Comparison of ENCODE assay signal across 16 cellular contexts in the genomic region with DNA sequence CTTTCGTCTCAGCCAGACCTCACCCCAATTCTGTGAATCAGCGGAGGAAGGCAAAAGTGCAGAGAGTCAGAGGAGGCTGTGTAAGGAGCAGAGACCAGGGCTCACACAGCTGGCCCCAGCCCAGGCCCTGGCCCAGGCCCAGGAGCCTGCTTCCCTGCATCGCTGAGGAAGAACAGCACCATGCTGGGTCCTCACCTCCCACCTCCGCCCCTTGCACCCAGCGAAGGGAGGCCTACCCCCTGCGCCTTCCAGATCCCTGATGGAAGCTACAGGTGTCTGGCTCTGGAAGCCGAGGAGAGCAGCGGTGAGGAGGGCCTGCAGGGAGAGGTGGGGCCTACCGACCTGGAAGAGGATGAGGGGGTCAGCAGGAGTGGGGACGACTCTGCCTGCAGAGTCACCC. TPM values are rescaled to one million over a fixed set of nuclear protein-coding genes. Genes with fewer than 3 reads are reported as not detected.
A peak's percentile ranks its signal among the peaks of the same experiment; 100 is the strongest.
DNase-seq lines count a peak whose midpoint lies in the region; ATAC-seq and TF ChIP-seq lines count a peak whose summit lies in the region.
"Had no signal": no experiment of that assay in that cellular context is flagged by ENCODE, and none has a peak within 500 bp of the region (broad histone marks: within the 10 kb centered on the region; RNA-seq: fewer than 3 reads in every experiment).

No MANE protein-coding gene starts in this region.

- TF ChIP-seq POLR2A in heart left ventricle (IDR thresholded peaks at IDR 0.05), result no peak

- H3K9me3 ChIP-seq in ascending aorta, result no peaks in the 10 kb centered on the region
- H3K9me3 ChIP-seq in heart left ventricle, result no peaks in the 10 kb centered on the region
- no peaks in the 10 kb centered on the region for H3K9me3 ChIP-seq in muscle layer of duodenum (ENCODE audit: control insufficient read depth in 1 of 2, low read length in 2 of 2)
- no peaks in the 10 kb centered on the region for H3K9me3 ChIP-seq in thoracic aorta
- no peaks in the 10 kb centered on the region for H3K9me3 ChIP-seq in MG63

- intact Hi-C loops in ascending aorta (cut with DNase I), result no loop called here
- intact Hi-C loops in heart left ventricle (cut with DNase I), result no loop called here

- peaks cover 36 to 77% of the 10 kb centered on the region in 2 donors for H3K4me1 ChIP-seq in ascending aorta
- H3K4me1 ChIP-seq in heart left ventricle, result peaks cover 31 to 98% (median 91%) of the 10 kb centered on the region in 12 donors
- peaks cover 48 to 61% of the 10 kb centered on the region in 2 donors for H3K4me1 ChIP-seq in muscle layer of duodenum (ENCODE audit: control insufficient read depth in 1 of 2, insufficient read depth in 2 of 2, low read length in 2 of 2)
- peaks cover 58 to 91% of the 10 kb centered on the region in 2 donors for H3K4me1 ChIP-seq in thoracic aorta (ENCODE audit: control insufficient read depth in 1 of 2, low read depth in 2 of 2)

- peak overlapping the region; percentile 96 to 99 for H3K27ac ChIP-seq in ascending aorta
- peak overlapping the region; percentile 80 to 100 (median 94) for H3K27ac ChIP-seq in heart left ventricle
- peak overlapping the region; percentile 34 for H3K27ac ChIP-seq in muscle layer of duodenum (ENCODE audit: low read length)
- H3K27ac ChIP-seq in thoracic aorta, result peak overlapping the region; percentile 96 to 99

- H3K27me3 ChIP-seq in ascending aorta, result no peaks in the 10 kb centered on the region
- no peaks in the 10 kb centered on the region for H3K27me3 ChIP-seq in heart left ventricle
- no peaks in the 10 kb centered on the region for H3K27me3 ChIP-seq in muscle layer of duodenum (ENCODE audit: low read depth, low read length)
- H3K27me3 ChIP-seq in thoracic aorta (replicated peaks; ENCODE audit: insufficient read depth), result no peaks in the 10 kb centered on the region
- no peaks in the 10 kb centered on the region for H3K27me3 ChIP-seq in MG63

- ATAC-seq in heart left ventricle (peak in 3 of 4 donors; percentile 6 to 27 (median 9)), thoracic aorta (ENCODE audit: insufficient number of reproducible peaks, low FRiP score, low read depth) (no peak), HG03097 (IDR thresholded peaks at IDR 0.05; ENCODE audit: low FRiP score, unreplicated experiment) (no peak), HG03378 (IDR thresholded peaks at IDR 0.05; ENCODE audit: unreplicated experiment) (no peak)

- no peaks in the 10 kb centered on the region for H3K36me3 ChIP-seq in ascending aorta
- no peaks in the 10 kb centered on the region for H3K36me3 ChIP-seq in heart left ventricle
- no peaks in the 10 kb centered on the region for H3K36me3 ChIP-seq in muscle layer of duodenum (ENCODE audit: control insufficient read depth in 1 of 2, insufficient read depth in 2 of 2, low read length in 2 of 2)
- no peaks in the 10 kb centered on the region for H3K36me3 ChIP-seq in thoracic aorta
- no peaks in the 10 kb centered on the region for H3K36me3 ChIP-seq in MG63

- no peak for TF ChIP-seq CTCF in ascending aorta (IDR thresholded peaks at IDR 0.05)
- no peak for TF ChIP-seq CTCF in heart left ventricle (IDR thresholded peaks at IDR 0.05)
- no peak for TF ChIP-seq CTCF in thoracic aorta (IDR thresholded peaks at IDR 0.05)

- DNase-seq in ascending aorta (ENCODE audit: low spot score in 2 of 2) (no peak), heart left ventricle (peak in 4 of 5 donors; percentile 49 to 79 (median 71)), thoracic aorta (ENCODE audit: low spot score) (no peak), HK-2 (ENCODE audit: unreplicated experiment) (no peak), MG63 (no peak)
- DNase-seq: activated T-cell treated with anti-CD3 and anti-CD28 coated beads, Interleukin-2, amount 50 U/mL, for 24 hours; effector CD8-positive, alpha-beta T cell; GOT3; NCI-H187 treated with DMSO at 0.1 percent for 48 hours had no signal

- WGBS in heart left ventricle, 4 donors, result 19 to 33% (median 31%) methylated on average over 5 to 10 of the region's 10 CpGs

- H3K4me3 ChIP-seq in ascending aorta, result peak overlapping the region in 1 of 2 donors; percentile 1
- no peak overlapping the region for H3K4me3 ChIP-seq in heart left ventricle
- no peak overlapping the region for H3K4me3 ChIP-seq in muscle layer of duodenum (ENCODE audit: low read depth in 1 of 2, low read length in 2 of 2)
- no peak overlapping the region for H3K4me3 ChIP-seq in thoracic aorta
- H3K4me3 ChIP-seq in MG63, result no peak overlapping the region

RNA-seq across cellular contexts. Expression of gene SYNPO, which starts 22.3 kb away (rescaled TPM):
- total RNA-seq in ascending aorta (128 TPM), heart left ventricle (100 to 1,000 TPM; 444 to 782 (median 590) TPM), thoracic aorta (100 to 1,000 TPM; 191 to 226 TPM)
- 100 to 1,000 TPM; 304 to 791 TPM for polyA plus RNA-seq in heart left ventricle
- total RNA-seq in MG63 (2014; rRNA removed; shearing (Covaris generic); ENCODE audit: low replicate concordance), result 1.2 and 4.6 TPM in 2 replicates
- total RNA-seq: SK-MEL-5 had no signal

RNA-seq across cellular contexts. Expression of gene MYOZ3, which starts 42.9 kb away (rescaled TPM):
- 1.1 TPM for total RNA-seq in ascending aorta
- 10 to 100 TPM in 1 of 9 donors, 1 to 10 TPM in 8; 1.8 to 10.2 (median 5.1) TPM for total RNA-seq in heart left ventricle
- 1 to 10 TPM; 1.2 to 4.6 TPM for polyA plus RNA-seq in heart left ventricle
- total RNA-seq in thoracic aorta, result 1 to 10 TPM in 1 of 2 donors, under 1 TPM in 1; 0.81 to 2.8 TPM
- total RNA-seq in MG63 (2014; rRNA removed; shearing (Covaris generic); ENCODE audit: low replicate concordance), result 0.03 TPM in 1 of 2 replicates, not detected in the other
- total RNA-seq: HT1080; mammary epithelial cell; natural killer cell treated with Interleukin-12 subunit alpha and Interleukin-12 subunit beta and Interleukin-15 and Interleukin-18, amount 100 ng/mL, for 72 hours; SK-MEL-5 had no signal
- polyA plus RNA-seq: mammary epithelial cell had no signal

Comparison
In these comparisons a context has a peak if more than half of its experiments do, and no peak if none do; other contexts are left out.
1. DNase-seq: peak in heart left ventricle (4 of 5); none in ascending aorta (0 of 2), thoracic aorta (single experiment), HK-2 (single experiment) and MG63 (single experiment).
2. H3K27ac ChIP-seq: peak in every context shown above with its lines; median percentile 98 in ascending aorta; 98 in thoracic aorta; 94 in heart left ventricle; 34 in muscle layer of duodenum.
3. ATAC-seq: peak in heart left ventricle (3 of 4); none in thoracic aorta (single experiment), HG03097 (single experiment) and HG03378 (single experiment).
4. RNA of gene SYNPO, which starts 22.3 kb away (total RNA-seq): 444 to 782 TPM in heart left ventricle, 191 to 226 TPM in thoracic aorta and 128 TPM in ascending aorta (single experiment); 1.2 to 4.6 TPM in MG63; every median in the first group is over 10 times any median in the second.